ENCODE assay signal across 1 cellular context in the genomic region with DNA sequence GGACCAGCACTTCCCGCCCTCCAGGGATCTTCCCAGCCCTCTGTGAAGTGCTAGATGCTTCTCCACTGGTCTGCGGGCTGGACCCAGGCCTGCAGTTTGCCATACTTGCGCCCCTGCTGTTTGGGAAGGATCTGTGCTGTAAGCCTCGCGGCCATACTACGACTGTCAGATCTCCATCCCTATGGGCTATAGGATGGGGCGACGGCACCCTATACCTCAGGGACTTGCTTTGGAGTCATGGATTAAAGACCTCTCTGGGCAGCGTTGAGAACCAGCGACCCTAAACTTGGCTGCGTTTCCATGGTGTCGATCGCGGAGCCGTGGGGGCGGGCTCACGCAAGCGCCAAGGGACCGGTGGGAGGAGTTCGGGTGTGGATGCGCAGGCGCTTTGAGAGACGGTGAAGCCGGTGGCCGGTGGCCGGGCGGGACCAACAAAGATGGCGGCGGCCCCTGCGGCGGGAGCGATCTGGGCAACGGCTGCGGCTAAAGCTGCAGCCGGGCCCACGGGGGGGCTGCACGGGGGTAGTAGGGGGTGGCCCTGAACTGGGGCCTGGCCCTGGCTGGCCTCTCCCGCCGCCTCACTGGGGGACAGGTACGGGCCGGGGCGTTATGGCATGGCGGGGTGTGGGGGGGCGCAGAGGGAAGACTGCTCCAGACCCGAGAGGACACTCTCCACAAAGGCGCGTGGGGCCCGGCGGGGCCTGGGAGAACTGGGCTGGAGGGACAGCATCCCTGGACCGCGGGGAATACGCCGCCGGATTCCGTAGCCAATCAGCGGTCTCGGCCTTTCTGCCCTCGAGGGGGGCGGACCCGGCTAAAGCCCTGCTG.
TF ChIP-seq lines count a peak whose summit lies in the region.

A gene with protein sequence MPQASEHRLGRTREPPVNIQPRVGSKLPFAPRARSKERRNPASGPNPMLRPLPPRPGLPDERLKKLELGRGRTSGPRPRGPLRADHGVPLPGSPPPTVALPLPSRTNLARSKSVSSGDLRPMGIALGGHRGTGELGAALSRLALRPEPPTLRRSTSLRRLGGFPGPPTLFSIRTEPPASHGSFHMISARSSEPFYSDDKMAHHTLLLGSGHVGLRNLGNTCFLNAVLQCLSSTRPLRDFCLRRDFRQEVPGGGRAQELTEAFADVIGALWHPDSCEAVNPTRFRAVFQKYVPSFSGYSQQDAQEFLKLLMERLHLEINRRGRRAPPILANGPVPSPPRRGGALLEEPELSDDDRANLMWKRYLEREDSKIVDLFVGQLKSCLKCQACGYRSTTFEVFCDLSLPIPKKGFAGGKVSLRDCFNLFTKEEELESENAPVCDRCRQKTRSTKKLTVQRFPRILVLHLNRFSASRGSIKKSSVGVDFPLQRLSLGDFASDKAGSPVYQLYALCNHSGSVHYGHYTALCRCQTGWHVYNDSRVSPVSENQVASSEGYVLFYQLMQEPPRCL (plus strand): TSS at position 414 of the 828 bp plus-strand sequence. CDS start 1,141 bp downstream, outside the sequence.

TF ChIP-seq in HepG2, 621 proteins besides CTCF, POLR2A, EP300 and RAD21 (continued from another document and continues in another):
- TF ChIP-seq, protein P1, sequence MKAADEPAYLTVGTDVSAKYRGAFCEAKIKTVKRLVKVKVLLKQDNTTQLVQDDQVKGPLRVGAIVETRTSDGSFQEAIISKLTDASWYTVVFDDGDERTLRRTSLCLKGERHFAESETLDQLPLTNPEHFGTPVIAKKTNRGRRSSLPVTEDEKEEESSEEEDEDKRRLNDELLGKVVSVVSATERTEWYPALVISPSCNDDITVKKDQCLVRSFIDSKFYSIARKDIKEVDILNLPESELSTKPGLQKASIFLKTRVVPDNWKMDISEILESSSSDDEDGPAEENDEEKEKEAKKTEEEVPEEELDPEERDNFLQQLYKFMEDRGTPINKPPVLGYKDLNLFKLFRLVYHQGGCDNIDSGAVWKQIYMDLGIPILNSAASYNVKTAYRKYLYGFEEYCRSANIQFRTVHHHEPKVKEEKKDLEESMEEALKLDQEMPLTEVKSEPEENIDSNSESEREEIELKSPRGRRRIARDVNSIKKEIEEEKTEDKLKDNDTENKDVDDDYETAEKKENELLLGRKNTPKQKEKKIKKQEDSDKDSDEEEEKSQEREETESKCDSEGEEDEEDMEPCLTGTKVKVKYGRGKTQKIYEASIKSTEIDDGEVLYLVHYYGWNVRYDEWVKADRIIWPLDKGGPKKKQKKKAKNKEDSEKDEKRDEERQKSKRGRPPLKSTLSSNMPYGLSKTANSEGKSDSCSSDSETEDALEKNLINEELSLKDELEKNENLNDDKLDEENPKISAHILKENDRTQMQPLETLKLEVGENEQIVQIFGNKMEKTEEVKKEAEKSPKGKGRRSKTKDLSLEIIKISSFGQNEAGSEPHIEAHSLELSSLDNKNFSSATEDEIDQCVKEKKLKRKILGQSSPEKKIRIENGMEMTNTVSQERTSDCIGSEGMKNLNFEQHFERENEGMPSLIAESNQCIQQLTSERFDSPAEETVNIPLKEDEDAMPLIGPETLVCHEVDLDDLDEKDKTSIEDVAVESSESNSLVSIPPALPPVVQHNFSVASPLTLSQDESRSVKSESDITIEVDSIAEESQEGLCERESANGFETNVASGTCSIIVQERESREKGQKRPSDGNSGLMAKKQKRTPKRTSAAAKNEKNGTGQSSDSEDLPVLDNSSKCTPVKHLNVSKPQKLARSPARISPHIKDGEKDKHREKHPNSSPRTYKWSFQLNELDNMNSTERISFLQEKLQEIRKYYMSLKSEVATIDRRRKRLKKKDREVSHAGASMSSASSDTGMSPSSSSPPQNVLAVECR (CRISPR knock-in tag; IDR thresholded peaks at IDR 0.05; ENCODE audit: borderline replicate concordance) = peak; percentile 58; the same call in 1 of the 2 replicates
- TF ChIP-seq SP1 (IDR thresholded peaks at IDR 0.05) (no peak), SP1 (CRISPR knock-in tag; IDR thresholded peaks at IDR 0.05) (peak; percentile 75), AGO1 (IDR thresholded peaks at IDR 0.05; ENCODE audit: low read depth, low read length, poor library complexity, severe bottlenecking) (peak; percentile 60), KMT2A (CRISPR knock-in tag; IDR thresholded peaks at IDR 0.05) (no peak), ZNF230 (CRISPR knock-in tag; IDR thresholded peaks at IDR 0.05) (0 out of 2 replicates have a peak, but pooled peaks have one; percentile 31), ZNF124 (CRISPR knock-in tag; IDR thresholded peaks at IDR 0.05) (0 out of 2 replicates have a peak, but pooled peaks have one; percentile 23), NFYB (CRISPR knock-in tag; IDR thresholded peaks at IDR 0.05) (peak; percentile 71), FOXP1 (IDR thresholded peaks at IDR 0.05) (no peak), FOXP1 (CRISPR knock-in tag; IDR thresholded peaks at IDR 0.05) (no peak), ZNF720 (CRISPR knock-in tag; IDR thresholded peaks at IDR 0.05) (no peak), RFX1 (IDR thresholded peaks at IDR 0.05) (peak; percentile 52; the same call in 1 of the 2 replicates), REST (IDR thresholded peaks at IDR 0.05; ENCODE audit: borderline replicate concordance in 1 of 2, low read depth in 1 of 2, low read length in 2 of 2) (0 out of 4 replicates have a peak, but pooled peaks of 1 of the 2 experiments have one; percentile 64), PAF1 (CRISPR knock-in tag; IDR thresholded peaks at IDR 0.05) (no peak), ESRRA (CRISPR knock-in tag; IDR thresholded peaks at IDR 0.05; ENCODE audit: low read depth) (no peak), SOX6 (IDR thresholded peaks at IDR 0.05) (no peak), SOX6 (CRISPR knock-in tag; IDR thresholded peaks at IDR 0.05) (peak; percentile 45; the same call in 1 of the 2 replicates), FOXJ3 (CRISPR knock-in tag; IDR thresholded peaks at IDR 0.05; ENCODE audit: borderline replicate concordance) (no peak), RBAK (CRISPR knock-in tag; IDR thresholded peaks at IDR 0.05) (no peak), ZNF549 (CRISPR knock-in tag; IDR thresholded peaks at IDR 0.05) (no peak), ZNF672 (CRISPR knock-in tag; IDR thresholded peaks at IDR 0.05) (no peak), NFATC3 (CRISPR knock-in tag; IDR thresholded peaks at IDR 0.05) (no peak), LRRFIP1 (CRISPR knock-in tag; conservative IDR thresholded peaks at IDR 0.05) (no peak), MIER3 (CRISPR knock-in tag; IDR thresholded peaks at IDR 0.05; ENCODE audit: borderline replicate concordance) (no peak), HCFC1 (IDR thresholded peaks at IDR 0.05; ENCODE audit: low read depth, low read length) (peak; percentile 68), ZBTB2 (CRISPR knock-in tag; IDR thresholded peaks at IDR 0.05; ENCODE audit: low read depth) (no peak), EHMT2 (IDR thresholded peaks at IDR 0.05; ENCODE audit: borderline replicate concordance, low read depth, low read length) (no peak), CENPX (CRISPR knock-in tag; IDR thresholded peaks at IDR 0.05) (no peak), ETS1 (CRISPR knock-in tag; IDR thresholded peaks at IDR 0.05) (no peak), NCOA2 (CRISPR knock-in tag; IDR thresholded peaks at IDR 0.05) (no peak), HMGA1 (CRISPR knock-in tag; conservative IDR thresholded peaks at IDR 0.05) (no peak), ZNF724P (CRISPR knock-in tag; IDR thresholded peaks at IDR 0.05; ENCODE audit: borderline replicate concordance) (no peak), DR1 (CRISPR knock-in tag; IDR thresholded peaks at IDR 0.05) (no peak), E2F1 (CRISPR knock-in tag; IDR thresholded peaks at IDR 0.05) (no peak), ISX (CRISPR knock-in tag; conservative IDR thresholded peaks at IDR 0.05) (no peak), ZNF446 (CRISPR knock-in tag; IDR thresholded peaks at IDR 0.05) (no peak), ZSCAN9 (CRISPR knock-in tag; IDR thresholded peaks at IDR 0.05; ENCODE audit: borderline replicate concordance) (no peak), SMAD3 (CRISPR knock-in tag; IDR thresholded peaks at IDR 0.05) (no peak), GPN1 (CRISPR knock-in tag; IDR thresholded peaks at IDR 0.05; ENCODE audit: borderline replicate concordance) (no peak), TBX3 (IDR thresholded peaks at IDR 0.05; ENCODE audit: borderline replicate concordance) (no peak), SSRP1 (CRISPR knock-in tag; IDR thresholded peaks at IDR 0.05) (no peak)
- TF ChIP-seq, protein P2, sequence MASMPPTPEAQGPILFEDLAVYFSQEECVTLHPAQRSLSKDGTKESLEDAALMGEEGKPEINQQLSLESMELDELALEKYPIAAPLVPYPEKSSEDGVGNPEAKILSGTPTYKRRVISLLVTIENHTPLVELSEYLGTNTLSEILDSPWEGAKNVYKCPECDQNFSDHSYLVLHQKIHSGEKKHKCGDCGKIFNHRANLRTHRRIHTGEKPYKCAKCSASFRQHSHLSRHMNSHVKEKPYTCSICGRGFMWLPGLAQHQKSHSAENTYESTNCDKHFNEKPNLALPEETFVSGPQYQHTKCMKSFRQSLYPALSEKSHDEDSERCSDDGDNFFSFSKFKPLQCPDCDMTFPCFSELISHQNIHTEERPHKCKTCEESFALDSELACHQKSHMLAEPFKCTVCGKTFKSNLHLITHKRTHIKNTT (CRISPR knock-in tag; IDR thresholded peaks at IDR 0.05) = no peak
- TF ChIP-seq, protein P3, sequence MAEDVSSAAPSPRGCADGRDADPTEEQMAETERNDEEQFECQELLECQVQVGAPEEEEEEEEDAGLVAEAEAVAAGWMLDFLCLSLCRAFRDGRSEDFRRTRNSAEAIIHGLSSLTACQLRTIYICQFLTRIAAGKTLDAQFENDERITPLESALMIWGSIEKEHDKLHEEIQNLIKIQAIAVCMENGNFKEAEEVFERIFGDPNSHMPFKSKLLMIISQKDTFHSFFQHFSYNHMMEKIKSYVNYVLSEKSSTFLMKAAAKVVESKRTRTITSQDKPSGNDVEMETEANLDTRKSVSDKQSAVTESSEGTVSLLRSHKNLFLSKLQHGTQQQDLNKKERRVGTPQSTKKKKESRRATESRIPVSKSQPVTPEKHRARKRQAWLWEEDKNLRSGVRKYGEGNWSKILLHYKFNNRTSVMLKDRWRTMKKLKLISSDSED (CRISPR knock-in tag; IDR thresholded peaks at IDR 0.05) = no peak
